Comparison of ENCODE assay signal across 19 cellular contexts in the genomic region with DNA sequence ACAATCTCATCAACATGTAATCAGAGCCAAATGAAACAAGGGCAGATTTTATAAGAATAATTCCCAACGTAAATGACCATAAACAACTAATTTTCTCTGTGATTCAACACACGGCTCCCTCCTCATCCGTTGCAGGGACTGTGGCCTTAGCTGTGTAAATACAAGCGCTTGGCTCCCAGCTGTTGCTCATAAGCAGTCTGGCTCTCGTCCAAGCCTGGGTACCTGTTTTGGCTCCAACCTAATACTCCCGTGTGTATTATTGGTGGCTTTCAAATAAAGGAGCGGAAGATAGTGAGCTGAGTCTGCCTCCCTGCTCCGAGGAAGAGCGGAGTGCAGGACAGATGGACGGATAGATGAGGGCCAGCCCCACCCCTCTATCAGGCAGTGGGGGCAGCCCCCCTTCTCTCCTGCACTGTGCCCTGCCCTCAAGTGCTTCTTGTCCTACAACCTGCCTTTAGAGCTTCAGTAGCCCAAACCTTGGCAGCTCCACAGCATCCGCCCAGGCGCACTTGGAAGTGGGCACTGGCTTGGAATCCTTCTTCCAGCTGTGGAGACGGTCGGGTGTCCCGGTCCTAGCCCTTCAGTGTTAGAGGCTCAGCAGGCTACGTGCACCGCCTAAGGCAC.
DNase-seq lines count a peak whose midpoint lies in the region; ATAC-seq and TF ChIP-seq lines count a peak whose summit lies in the region.
"Had no signal": no experiment of that assay in that cellular context is flagged by ENCODE, and none has a peak within 500 bp of the region (broad histone marks: within the 10 kb centered on the region; RNA-seq: fewer than 3 reads in every experiment).

No MANE protein-coding gene starts in this region.

- POLR2A ChIA-PET in RWPE1 (lab: Yijun Ruan, JAX; ENCODE audit: low non-redundant PET), result no interaction called here

- CTCF ChIA-PET in RWPE1 (lab: Yijun Ruan, JAX), result no interaction called here

- ATAC-seq in HG02840 (IDR thresholded peaks at IDR 0.05; ENCODE audit: low FRiP score, unreplicated experiment), result no peak
- ATAC-seq: A549; left ventricle myocardium superior; naive thymus-derived CD4-positive, alpha-beta T cell had no signal

- intact Hi-C loops in thyroid gland (cut with DNase I), result no loop called here

- H3K9me3 ChIP-seq in thyroid gland, result no peaks in the 10 kb centered on the region
- H3K9me3 ChIP-seq: A549, MG63, vagina had no signal

- TF ChIP-seq CTCF in thyroid gland (IDR thresholded peaks at IDR 0.05) (no peak), RWPE1 (conservative IDR thresholded peaks at IDR 0.05; ENCODE audit: low read depth) (no peak)

- H3K4me1 ChIP-seq in thyroid gland, result no peaks in the 10 kb centered on the region
- H3K4me1 ChIP-seq: A549, vagina had no signal

- H3K27ac ChIP-seq in thyroid gland (no peak overlapping the region), RWPE1 (no peak overlapping the region)
- H3K27ac ChIP-seq: A549, vagina had no signal

- TF ChIP-seq POLR2A in thyroid gland (IDR thresholded peaks at IDR 0.05), result no peak

- no peaks in the 10 kb centered on the region for H3K27me3 ChIP-seq in thyroid gland
- H3K27me3 ChIP-seq: MG63, vagina had no signal

- 47 to 48% methylated on average over 17 of the region's 17 CpGs for WGBS in thyroid gland, 2 donors

- DNase-seq in NCI-H82 (lab: John Stamatoyannopoulos, UW), result peak; percentile 20
- no peak for DNase-seq in NCI-H82 treated with DMSO at 0.1 percent for 48 hours (lab: John Stamatoyannopoulos, UW; ENCODE audit: unreplicated experiment)
- peak; percentile 98 for DNase-seq in NCI-H2171 treated with DMSO at 0.1 percent for 48 hours (lab: John Stamatoyannopoulos, UW)
- peak; percentile 55 for DNase-seq in SW480 (ENCODE audit: low spot score)
- DNase-seq in thyroid gland, result peak; percentile 8 to 9
- DNase-seq in RWPE1 (ENCODE audit: low spot score), result no peak
- DNase-seq in pons (ENCODE audit: low spot score), result no peak
- DNase-seq: activated CD4-positive, CD25-positive, alpha-beta regulatory T cell; activated naive CD4-positive, alpha-beta T cell; CD8-positive, alpha-beta memory T cell; hippocampal formation; left ventricle myocardium superior; MG63; naive thymus-derived CD4-positive, alpha-beta T cell; stimulated activated CD4-positive, alpha-beta T cell treated with anti-CD3 and anti-CD28 coated beads, Interleukin-1b, Interleukin-23, amount 100 ng/mL, for 48 hours; SW 1271 had no signal

- no peak overlapping the region for H3K4me3 ChIP-seq in thyroid gland (replicated peaks in 1 of 3)
- H3K4me3 ChIP-seq: A549, MG63, vagina had no signal

- H3K36me3 ChIP-seq in thyroid gland, result no peaks in the 10 kb centered on the region
- H3K36me3 ChIP-seq: MG63, vagina had no signal

Comparison
In these comparisons a context has a peak if more than half of its experiments do, and no peak if none do; other contexts are left out.
1. DNase-seq: peak in NCI-H82 (single experiment), NCI-H2171 treated with DMSO at 0.1 percent for 48 hours (single experiment), SW480 (single experiment) and thyroid gland (2 of 2); none in NCI-H82 treated with DMSO at 0.1 percent for 48 hours (single experiment), RWPE1 (single experiment) and pons (single experiment).